Comparison of ENCODE assay signal across 9 cellular contexts in genomic region chr14:100677152-100677924, GRCh38. TPM values are rescaled to one million over a fixed set of nuclear protein-coding genes. Genes with fewer than 3 reads are reported as not detected.
DNase-seq lines count a peak whose midpoint lies in the region; ATAC-seq, FAIRE-seq and TF ChIP-seq lines count a peak whose summit lies in the region.
"Had no signal": no experiment of that assay in that cellular context is flagged by ENCODE, and none has a peak within 500 bp of the region (broad histone marks: within the 10 kb centered on the region; RNA-seq: fewer than 3 reads in every experiment).

No MANE protein-coding gene starts in this region.

- no peak for TF ChIP-seq RAD21 in liver (IDR thresholded peaks at IDR 0.05)

- 61% methylated on average over 21 of the region's 21 CpGs for WGBS in liver

- no peak overlapping the region for H3K9ac ChIP-seq in liver (ENCODE audit: low read depth in 1 of 2, low read length in 2 of 2)

- H3K4me1 Mint-ChIP-seq in progenitor cell of endocrine pancreas (ENCODE audit: low read depth), result peaks cover 37% of the 10 kb centered on the region

- H3K27me3 ChIP-seq in liver (ENCODE audit: control insufficient read depth in 4 of 4, insufficient read depth in 4 of 4, low read length in 3 of 4) (peaks cover 0 to 3% (median 0%) of the 10 kb centered on the region in 4 donors), uterus (no peaks in the 10 kb centered on the region)

- TF ChIP-seq CTCF in liver (IDR thresholded peaks at IDR 0.05; ENCODE audit: low read depth, low read length, missing input control) (no peak), uterus (IDR thresholded peaks at IDR 0.05) (no peak), progenitor cell of endocrine pancreas (IDR thresholded peaks at IDR 0.05; ENCODE audit: unreplicated experiment) (no peak)

- peak; percentile 65 to 81 for DNase-seq in SHP77 (lab: John Stamatoyannopoulos, UW)
- no peak for DNase-seq in SHP77 treated with DMSO at 0.1 percent for 48 hours (lab: John Stamatoyannopoulos, UW)
- peak; percentile 51 for DNase-seq in amniotic epithelial cell (ENCODE audit: low read depth)
- DNase-seq in uterus, result peak; percentile 41 to 53
- no peak for DNase-seq in GM19239 (ENCODE audit: insufficient read length, low spot score)
- DNase-seq in progenitor cell of endocrine pancreas (ENCODE audit: low spot score, unreplicated experiment), result no peak

- no peak overlapping the region for H3K4me3 Mint-ChIP-seq in progenitor cell of endocrine pancreas (ENCODE audit: low read depth)

- intact Hi-C loops in uterus (cut with DNase I; ENCODE audit: low total_unique reads), result no loop called here

- no peaks in the 10 kb centered on the region for H3K9me3 Mint-ChIP-seq in progenitor cell of endocrine pancreas (ENCODE audit: low read depth)

- no peak overlapping the region for H3K4me3 ChIP-seq in liver (ENCODE audit: low read depth in 1 of 3, low read length in 3 of 3)
- no peak overlapping the region for H3K4me3 ChIP-seq in uterus

- H3K27ac Mint-ChIP-seq in progenitor cell of endocrine pancreas, result no peak overlapping the region

- H3K27ac ChIP-seq in liver (ENCODE audit: low read depth in 1 of 2, low read length in 2 of 2) (peak overlapping the region; percentile 46 to 69), uterus (peak overlapping the region; percentile 73 to 80)

- no peaks in the 10 kb centered on the region for H3K36me3 ChIP-seq in liver (ENCODE audit: control insufficient read depth in 4 of 4, insufficient read depth in 3 of 4, low read depth in 1 of 4, low read length in 3 of 4)
- no peaks in the 10 kb centered on the region for H3K36me3 ChIP-seq in uterus

- TF ChIP-seq POLR2A in uterus (IDR thresholded peaks at IDR 0.05), result no peak

- H3K9me3 ChIP-seq in liver (ENCODE audit: control insufficient read depth in 4 of 4, low read length in 3 of 4) (no peaks in the 10 kb centered on the region), uterus (no peaks in the 10 kb centered on the region)

- H3K4me1 ChIP-seq in liver (ENCODE audit: control insufficient read depth in 4 of 4, insufficient read depth in 4 of 4, low read length in 3 of 4) (peaks cover 0 to 14% (median 4%) of the 10 kb centered on the region in 4 donors), uterus (peaks cover 0 to 15% of the 10 kb centered on the region in 2 donors)

- ATAC-seq in GM21737 (IDR thresholded peaks at IDR 0.05; ENCODE audit: unreplicated experiment), result no peak

- peaks cover 17% of the 10 kb centered on the region for H3K27me3 Mint-ChIP-seq in progenitor cell of endocrine pancreas

- no peaks in the 10 kb centered on the region for H3K36me3 Mint-ChIP-seq in progenitor cell of endocrine pancreas (ENCODE audit: insufficient read depth)

- FAIRE-seq in GM19239 (lab: Jason Lieb, UNC), result no peak

TF ChIP-seq in liver, 16 proteins besides CTCF, POLR2A, EP300 and RAD21:
- TF ChIP-seq JUND (IDR thresholded peaks at IDR 0.05) (no peak), NR2F2 (IDR thresholded peaks at IDR 0.05) (peak; percentile 80)

RNA-seq across cellular contexts. Expression of gene DLK1, which starts 49.4 kb away (rescaled TPM):
- total RNA-seq in liver, result 100 to 1,000 TPM in 1 of 2 donors, not detected in 1; 331 TPM
- polyA plus RNA-seq in liver, result 1 to 10 TPM in 1 of 2 donors, under 1 TPM in 1; 0.42 to 1.8 TPM
- 10 to 100 TPM in 1 of 4 donors, 1 to 10 TPM in 1, not detected in 2; 2.2 to 41.1 TPM for total RNA-seq in uterus
- total RNA-seq in progenitor cell of endocrine pancreas, result 5,491 and 5,856 TPM in 2 replicates
- polyA plus RNA-seq: BJ had no signal

Comparison
In these comparisons a context has a peak if more than half of its experiments do, and no peak if none do; other contexts are left out.
1. DNase-seq: peak in SHP77 (2 of 2), amniotic epithelial cell (single experiment) and uterus (2 of 2); none in SHP77 treated with DMSO at 0.1 percent for 48 hours (single experiment), GM19239 (single experiment) and progenitor cell of endocrine pancreas (single experiment).
2. RNA of gene DLK1, which starts 49.4 kb away (total RNA-seq): 5,491 to 5,856 TPM in progenitor cell of endocrine pancreas; 331 TPM in liver and 2.2 to 41.1 TPM in uterus; every median in the first group is over 10 times any median in the second.